In the genomic region with DNA sequence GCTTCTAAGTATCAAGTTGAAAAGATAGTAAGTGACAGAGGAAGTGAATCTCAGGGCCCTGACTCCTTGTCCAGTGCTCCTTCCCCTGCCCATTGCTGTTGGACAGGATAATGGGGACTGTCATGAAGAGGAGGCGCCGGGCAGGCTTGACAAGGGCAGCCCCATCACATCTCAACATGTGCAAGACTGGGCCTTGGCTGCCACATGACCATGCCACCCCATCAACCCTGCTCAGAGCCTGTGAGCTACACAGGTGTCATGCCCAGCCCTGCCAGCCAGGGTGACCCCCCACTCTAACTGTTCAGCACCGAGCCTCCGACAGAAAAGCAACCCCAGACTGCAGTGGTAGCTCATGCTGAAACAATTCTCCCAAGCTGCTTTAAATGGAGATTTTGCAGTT, we compare ENCODE assay signal across 26 cellular contexts.
"Had no signal": no experiment of that assay in that cellular context is flagged by ENCODE, and none has a peak within 500 bp of the region (broad histone marks: within the 10 kb centered on the region; RNA-seq: fewer than 3 reads in every experiment).

No MANE protein-coding gene starts in this region.

- H2AFZ ChIP-seq: hepatocyte had no signal

- H3K27me3 Mint-ChIP-seq: naive B cell; progenitor cell of endocrine pancreas; stimulated activated memory B cell treated with anti-CD40 and anti-IgM and Interleukin-4, amounts not matched to agents 10 μg/mL and 1 μg/mL and 100 μg/mL, for 72 hours; stimulated activated naive CD8-positive, alpha-beta T cell treated with anti-CD3 and anti-CD28 coated beads, Interleukin-15, amount 100 ng/mL, for 72 hours had no signal

- H3K36me3 ChIP-seq: heart right ventricle, left lung, lower lobe of right lung, ovary, transverse colon, upper lobe of left lung had no signal

- H3K4me1 ChIP-seq: left lung, lower lobe of right lung, transverse colon, upper lobe of left lung had no signal

- H3K4me3 Mint-ChIP-seq: mesothelial cell of epicardium; naive B cell; natural killer cell treated with Interleukin-12 subunit alpha and Interleukin-12 subunit beta and Interleukin-15 and Interleukin-18, amount 100 ng/mL, for 72 hours; stimulated activated memory B cell treated with anti-CD40 and anti-IgM and Interleukin-4, amounts not matched to agents 10 μg/mL and 1 μg/mL and 100 μg/mL, for 72 hours; stimulated activated naive CD8-positive, alpha-beta T cell treated with anti-CD3 and anti-CD28 coated beads, Interleukin-15, amount 100 ng/mL, for 72 hours had no signal

- H3K36me3 Mint-ChIP-seq: mesothelial cell of epicardium; naive B cell; natural killer cell treated with Interleukin-12 subunit alpha and Interleukin-12 subunit beta and Interleukin-15 and Interleukin-18, amount 100 ng/mL, for 72 hours; stimulated activated memory B cell treated with anti-CD40 and anti-IgM and Interleukin-4, amounts not matched to agents 10 μg/mL and 1 μg/mL and 100 μg/mL, for 72 hours had no signal

- DNase-seq: heart right ventricle; kidney glomerular epithelial cell; left cardiac atrium; left lung; lower lobe of right lung; mammary epithelial cell; mesendoderm; naive B cell; occipital lobe; ovary; right cardiac atrium; small intestine; stimulated activated CD4-positive, alpha-beta T cell treated with anti-CD3 and anti-CD28 coated beads, Interleukin-1b, Interleukin-23, amount 100 ng/mL, for 48 hours; stimulated activated CD4-positive, alpha-beta T cell treated with anti-CD3 and anti-CD28 coated beads, Interleukin-2, amount 100 ng/mL, for 48 hours; stimulated activated CD4-positive, alpha-beta T cell treated with anti-CD3 and anti-CD28 coated beads, Interleukin-4, amount 100 ng/mL, for 4 hours; stimulated activated CD8-positive, alpha-beta memory T cell treated with anti-CD3 and anti-CD28 coated beads, Interleukin-4, amount 100 ng/mL, for 48 hours; stimulated activated naive CD4-positive, alpha-beta T cell treated with Interleukin-2 at 50 U/mL for 16 hours; stimulated activated naive CD8-positive, alpha-beta T cell treated with anti-CD3 and anti-CD28 coated beads, Interleukin-15, amount 100 ng/mL, for 72 hours; substantia nigra; transverse colon; upper lobe of left lung had no signal

- H3K9me3 Mint-ChIP-seq: mesothelial cell of epicardium; natural killer cell treated with Interleukin-12 subunit alpha and Interleukin-12 subunit beta and Interleukin-15 and Interleukin-18, amount 100 ng/mL, for 72 hours had no signal

- H3K4me1 Mint-ChIP-seq: naive B cell; stimulated activated memory B cell treated with anti-CD40 and anti-IgM and Interleukin-4, amounts not matched to agents 10 μg/mL and 1 μg/mL and 100 μg/mL, for 72 hours; stimulated activated naive CD8-positive, alpha-beta T cell treated with anti-CD3 and anti-CD28 coated beads, Interleukin-15, amount 100 ng/mL, for 72 hours had no signal

- H3K27ac ChIP-seq: heart right ventricle, hepatocyte, left lung, lower lobe of right lung, ovary, transverse colon, upper lobe of left lung had no signal

- H3K79me2 ChIP-seq: hepatocyte had no signal

- ATAC-seq: heart right ventricle; left lung; lower lobe of right lung; right cardiac atrium; stimulated activated memory B cell treated with anti-CD40 and anti-IgM and Interleukin-4, amounts not matched to agents 10 μg/mL and 1 μg/mL and 100 μg/mL, for 72 hours; stimulated activated naive CD8-positive, alpha-beta T cell treated with anti-CD3 and anti-CD28 coated beads, Interleukin-15, amount 100 ng/mL, for 72 hours had no signal

- H3K27me3 ChIP-seq: heart right ventricle, hepatocyte, left lung, ovary, transverse colon, upper lobe of left lung had no signal

- H3K27ac Mint-ChIP-seq: mesothelial cell of epicardium; naive B cell; natural killer cell treated with Interleukin-12 subunit alpha and Interleukin-12 subunit beta and Interleukin-15 and Interleukin-18, amount 100 ng/mL, for 72 hours; progenitor cell of endocrine pancreas; stimulated activated memory B cell treated with anti-CD40 and anti-IgM and Interleukin-4, amounts not matched to agents 10 μg/mL and 1 μg/mL and 100 μg/mL, for 72 hours; stimulated activated naive CD8-positive, alpha-beta T cell treated with anti-CD3 and anti-CD28 coated beads, Interleukin-15, amount 100 ng/mL, for 72 hours had no signal

- H3K9me3 ChIP-seq: heart right ventricle, left lung, lower lobe of right lung, ovary, transverse colon, upper lobe of left lung had no signal

- H3K4me3 ChIP-seq: heart right ventricle, hepatocyte, left lung, lower lobe of right lung, ovary, transverse colon, upper lobe of left lung had no signal

- H3K4me2 ChIP-seq: hepatocyte had no signal
